8 cellular contexts compared by ENCODE assay signal in genomic region chr15:63505842-63506222, GRCh38. TPM values are rescaled to one million over a fixed set of nuclear protein-coding genes. Genes with fewer than 3 reads are reported as not detected.
DNase-seq lines count a peak whose midpoint lies in the region; ATAC-seq, FAIRE-seq and TF ChIP-seq lines count a peak whose summit lies in the region.

No MANE protein-coding gene starts in this region.

- H2AFZ ChIP-seq in endothelial cell of umbilical vein (ENCODE audit: low read depth, low read length): no peak overlapping the region

- CTCF ChIA-PET in Calu3 (lab: Charles Lee) (interaction anchor here (0.7 to 3.9 kb wide), 8 partner anchors 10 to 103 kb away, joined by 3 to 30 read pairs (median 4); no protein-coding TSS in a partner anchor), Panc1 (lab: Charles Lee) (interaction anchor here (0.7 kb wide), 1 partner anchor 19 kb away, joined by 3 read pairs; no protein-coding TSS in a partner anchor), endothelial cell of umbilical vein (lab: Charles Lee) (interaction anchor here (0.9 to 6.4 kb wide), 15 partner anchors 10 to 563 kb away, joined by 3 to 76 read pairs (median 5); no protein-coding TSS in a partner anchor)

- H3K27ac Mint-ChIP-seq in Calu3 (ENCODE audit: unreplicated experiment): peak overlapping the region; percentile 68

- in situ Hi-C loops in Panc1 (cut with HindIII; ENCODE audit: low pct_unique_long_range_greater_than_20kb, low sequenced_read_pairs): no loop called here

- DNase-seq in Calu3 (no peak), Panc1 (ENCODE audit: low read depth, low spot score) (no peak), endothelial cell of umbilical vein (ENCODE audit: low read depth, low spot score) (no peak), ovary (no peak), putamen (ENCODE audit: low spot score) (no peak), medulla oblongata (ENCODE audit: extremely low spot score) (no peak), NCI-H226 (no peak)

- H3K9me1 ChIP-seq in endothelial cell of umbilical vein (replicated peaks; ENCODE audit: control insufficient read depth, extremely low read depth, insufficient read depth, low read length): peaks cover 4% of the 10 kb centered on the region

- TF ChIP-seq POLR2A in endothelial cell of umbilical vein (IDR thresholded peaks at IDR 0.05; ENCODE audit: low read depth, low read length) (no peak), ovary (IDR thresholded peaks at IDR 0.05) (no peak)

- peaks cover 79% of the 10 kb centered on the region for H3K4me1 Mint-ChIP-seq in Calu3 (ENCODE audit: low read depth, unreplicated experiment)

- no peak for FAIRE-seq in endothelial cell of umbilical vein (lab: Jason Lieb, UNC)

- H3K36me3 Mint-ChIP-seq in Calu3 (ENCODE audit: insufficient read depth, unreplicated experiment): peaks cover 42% of the 10 kb centered on the region

- H3K27me3 Mint-ChIP-seq in Calu3 (ENCODE audit: unreplicated experiment): no peaks in the 10 kb centered on the region

- dilution Hi-C loops in endothelial cell of umbilical vein (cut with MboI; ENCODE audit: extremely low pct_ligation_motif_present, low sequenced_read_pairs): no loop called here

- H3K9me3 Mint-ChIP-seq in Calu3 (ENCODE audit: low read depth, unreplicated experiment): no peaks in the 10 kb centered on the region

- H3K27ac ChIP-seq in Panc1 (ENCODE audit: low read length) (peak overlapping the region; percentile 96), endothelial cell of umbilical vein (ENCODE audit: insufficient read depth, low read depth, low read length) (peak overlapping the region; percentile 80), ovary (peak overlapping the region; percentile 91 to 97)

- H3K4me3 ChIP-seq in Panc1 (ENCODE audit: low read depth in 2 of 2, low read length in 2 of 2) (peak overlapping the region; percentile 82 to 85), endothelial cell of umbilical vein (replicated peaks in 1 of 3; ENCODE audit: insufficient read depth in 1 of 3, low read depth in 1 of 3, low read length in 3 of 3) (peak overlapping the region; percentile 55 to 87 (median 85)), ovary (peak overlapping the region; percentile 72)

- H3K9me3 ChIP-seq in Panc1 (ENCODE audit: control insufficient read depth, insufficient read depth, low read depth, low read length) (no peaks in the 10 kb centered on the region), endothelial cell of umbilical vein (replicated peaks; ENCODE audit: control insufficient read depth, insufficient read depth, low read length) (no peaks in the 10 kb centered on the region), ovary (no peaks in the 10 kb centered on the region)

- H3K4me3 Mint-ChIP-seq in Calu3 (ENCODE audit: low read depth, unreplicated experiment): peak overlapping the region; percentile 88

- 2 to 5% (median 2%) methylated on average over 8 of the region's 8 CpGs for WGBS in ovary, 3 donors

- H3K4me1 ChIP-seq in Panc1 (ENCODE audit: control insufficient read depth, insufficient read depth, low read length) (peaks cover 75% of the 10 kb centered on the region), endothelial cell of umbilical vein (ENCODE audit: control insufficient read depth, extremely low read depth, insufficient read depth, low read length) (peaks cover 75% of the 10 kb centered on the region), ovary (ENCODE audit: insufficient read depth) (peaks cover 16% of the 10 kb centered on the region)

- POLR2A ChIA-PET in Panc1 (lab: Charles Lee): interaction anchor here (0.6 to 1.0 kb wide), 3 partner anchors 11 to 36 kb away, joined by 3 to 4 read pairs (median 4); no protein-coding TSS in a partner anchor
- POLR2A ChIA-PET in endothelial cell of umbilical vein (lab: Charles Lee): interaction anchor here (1.1 kb wide), 1 partner anchor 12 kb away, joined by 3 read pairs; no protein-coding TSS in a partner anchor

- H3K79me2 ChIP-seq in endothelial cell of umbilical vein (ENCODE audit: control insufficient read depth, insufficient read depth, low read length): peaks cover 62% of the 10 kb centered on the region

- H3K4me2 ChIP-seq in endothelial cell of umbilical vein (ENCODE audit: insufficient read depth, low read length): peak overlapping the region; percentile 94

- BruUV-seq in Calu3 (replicated peaks; lab: Mats Ljungman, UMichigan): TSS peak; percentile 29
- no TSS peak for BruUV-seq in Panc1 (replicated peaks; lab: Mats Ljungman, UMichigan)
- TSS peak; percentile 15 for BruUV-seq in endothelial cell of umbilical vein (replicated peaks; lab: Mats Ljungman, UMichigan)

- H3K36me3 ChIP-seq in Panc1 (ENCODE audit: control insufficient read depth, insufficient read depth, low read length) (no peaks in the 10 kb centered on the region; the same call in 1 of the 2 replicates), endothelial cell of umbilical vein (ENCODE audit: control insufficient read depth in 2 of 2, extremely low read depth in 1 of 2, insufficient read depth in 2 of 2, low read length in 2 of 2) (no peaks in the 10 kb centered on the region), ovary (no peaks in the 10 kb centered on the region)

- H3K9ac ChIP-seq in endothelial cell of umbilical vein (replicated peaks; ENCODE audit: extremely low read depth, insufficient read depth, low read length): peak overlapping the region; percentile 94

- H3K27me3 ChIP-seq in Panc1 (ENCODE audit: control insufficient read depth, insufficient read depth, low read length) (no peaks in the 10 kb centered on the region), endothelial cell of umbilical vein (ENCODE audit: control insufficient read depth in 2 of 2, insufficient read depth in 2 of 2, low read length in 2 of 2) (no peaks in the 10 kb centered on the region), ovary (no peaks in the 10 kb centered on the region)

- TF ChIP-seq CTCF in Calu3 (IDR thresholded peaks at IDR 0.05; ENCODE audit: unreplicated experiment): no peak
- TF ChIP-seq CTCF in Panc1 (IDR thresholded peaks at IDR 0.05): no peak
- no peak for TF ChIP-seq CTCF in endothelial cell of umbilical vein (IDR thresholded peaks at IDR 0.05; ENCODE audit: extremely low read depth in 1 of 2, insufficient read depth in 1 of 2, low read depth in 1 of 2, low read length in 2 of 2)
- no peak for TF ChIP-seq CTCF in ovary (IDR thresholded peaks at IDR 0.05)

- no peak for ATAC-seq in Panc1
- no peak for ATAC-seq in GM21423 (IDR thresholded peaks at IDR 0.05; ENCODE audit: unreplicated experiment)

- H4K20me1 ChIP-seq in endothelial cell of umbilical vein (replicated peaks; ENCODE audit: control insufficient read depth, extremely low read depth, insufficient read depth, low read length): peaks cover 13% of the 10 kb centered on the region

- no peak for TF ChIP-seq EP300 in ovary (IDR thresholded peaks at IDR 0.05)

- intact Hi-C loops in Calu3 (cut with micrococcal nuclease; ENCODE audit: unreplicated experiment): no loop called here
- intact Hi-C loops in Panc1 (cut with micrococcal nuclease; ENCODE audit: unreplicated experiment): no loop called here
- intact Hi-C loops in endothelial cell of umbilical vein (cut with micrococcal nuclease): loop anchor here (1.0 to 2.0 kb wide), 2 partner anchors 47 to 94 kb away; no protein-coding TSS in a partner anchor
- intact Hi-C loops in ovary (cut with DNase I): loop anchor here in 1 of 4 donors (10.0 kb wide), 1 partner anchor 99 kb away; no protein-coding TSS in a partner anchor

TF ChIP-seq in endothelial cell of umbilical vein, 7 proteins besides CTCF, POLR2A, EP300 and RAD21:
- TF ChIP-seq MYC (IDR thresholded peaks at IDR 0.05; ENCODE audit: low read depth, low read length): no peak

RNA-seq across cellular contexts. Expression of gene USP3, which starts 1.4 kb away (rescaled TPM):
- 70.7 and 80.8 TPM in 2 replicates for total RNA-seq in Calu3 (2022)
- total RNA-seq in Panc1 (2021; ENCODE audit: unreplicated experiment): 51.4 TPM
- polyA plus RNA-seq in Panc1 (2012; ENCODE audit: insufficient read length): 28.8 TPM
- 52.4 and 57.2 TPM in 2 replicates for total RNA-seq in endothelial cell of umbilical vein
- polyA plus RNA-seq in endothelial cell of umbilical vein: 15.9 and 18.8 TPM in 2 replicates
- polyA plus RNA-seq in endothelial cell of umbilical vein (2011; cell fraction: cytosol; rRNA removed): 19.9 and 26.5 TPM in 2 replicates
- 95.2 and 103 TPM in 2 replicates for polyA plus RNA-seq in endothelial cell of umbilical vein (2011; cell fraction: nucleus; rRNA removed)
- 27.8 and 35.5 TPM in 2 replicates for polyA plus RNA-seq in endothelial cell of umbilical vein (2012)
- 40.0 and 46.1 TPM in 2 replicates for polyA minus RNA-seq in endothelial cell of umbilical vein
- 19.7 TPM for polyA minus RNA-seq in endothelial cell of umbilical vein (2011; cell fraction: cytosol; rRNA and poly(A)+ RNA removed)
- polyA minus RNA-seq in endothelial cell of umbilical vein (2011; cell fraction: nucleus; rRNA and poly(A)+ RNA removed): 81.2 and 93.6 TPM in 2 replicates
- 10 to 100 TPM; 41.5 to 76.0 (median 62.9) TPM for total RNA-seq in ovary
- polyA plus RNA-seq in ovary: 10 to 100 TPM; 21.1 to 35.9 TPM
